Comparison of ENCODE assay signal across 15 cellular contexts in the genomic region with DNA sequence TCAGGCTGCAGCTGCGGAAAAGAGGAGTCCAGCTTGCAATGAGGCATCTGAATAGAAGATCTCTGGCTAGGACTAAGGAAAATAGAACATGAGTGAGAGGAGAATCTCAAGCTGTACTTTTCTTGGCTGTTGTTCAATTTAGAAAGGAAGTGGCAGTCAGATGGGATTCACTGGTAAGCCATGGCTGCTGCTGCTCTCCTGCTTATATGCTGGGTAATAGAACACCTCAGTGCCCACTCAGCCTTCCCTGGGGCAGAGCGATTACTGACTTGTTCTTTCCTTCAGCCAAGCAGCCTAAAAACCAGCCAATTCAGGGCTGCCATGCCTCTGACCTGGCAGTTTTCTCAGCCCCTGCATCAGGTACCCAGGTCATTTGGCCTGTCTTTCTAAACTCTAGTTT. TPM values are rescaled to one million over a fixed set of nuclear protein-coding genes. Genes with fewer than 3 reads are reported as not detected.
"Had no signal": no experiment of that assay in that cellular context is flagged by ENCODE, and none has a peak within 500 bp of the region (broad histone marks: within the 10 kb centered on the region; RNA-seq: fewer than 3 reads in every experiment).

No MANE protein-coding gene starts in this region.

- H3K4me1 ChIP-seq: colonic mucosa, testis, upper lobe of right lung had no signal

- ATAC-seq: activated T-cell treated with anti-CD3 and anti-CD28 coated beads, Interleukin-2, amount 50 U/mL, for 4 hours; left lobe of liver; stimulated activated naive CD8-positive, alpha-beta T cell treated with anti-CD3 and anti-CD28 coated beads, Interleukin-15, amount 100 ng/mL, for 72 hours; upper lobe of right lung had no signal

- DNase-seq: activated CD4-positive, alpha-beta memory T cell treated with anti-CD3 and anti-CD28 coated beads for 36 hours; activated gamma-delta T cell; activated T-cell treated with anti-CD3 and anti-CD28 coated beads, Interleukin-2, amount 50 U/mL, for 4 hours; amygdala; colonic mucosa; effector CD4-positive, alpha-beta T cell; hypothalamus; ovary; stimulated activated CD4-positive, alpha-beta T cell treated with anti-CD3 and anti-CD28 coated beads, Interleukin-15, amount 100 ng/mL, for 24 hours; stimulated activated CD4-positive, alpha-beta T cell treated with anti-CD3 and anti-CD28 coated beads, Interleukin-4, amount 100 ng/mL, for 4 hours; stimulated activated naive CD8-positive, alpha-beta T cell treated with anti-CD3 and anti-CD28 coated beads, Interleukin-15, amount 100 ng/mL, for 72 hours; T-helper 2 cell; testis; upper lobe of right lung had no signal

- H3K36me3 ChIP-seq: colonic mucosa, ovary, upper lobe of right lung had no signal

- H3K4me3 ChIP-seq: colonic mucosa, ovary, testis, upper lobe of right lung had no signal

- H3K27ac ChIP-seq: colonic mucosa, ovary, testis, upper lobe of right lung had no signal

- H3K9me3 ChIP-seq: colonic mucosa, ovary, testis, upper lobe of right lung had no signal

- H3K27me3 ChIP-seq: colonic mucosa, ovary, testis, upper lobe of right lung had no signal

RNA-seq across cellular contexts. Expression of a gene that starts 17.7 kb away (rescaled TPM):
- total RNA-seq: activated CD4-positive, alpha-beta memory T cell treated with anti-CD3 and anti-CD28 coated beads for 36 hours; activated T-cell treated with anti-CD3 and anti-CD28 coated beads, Interleukin-2, amount 50 U/mL, for 4 hours had no signal
